ENCODE assay signal across 12 cellular contexts in the genomic region with DNA sequence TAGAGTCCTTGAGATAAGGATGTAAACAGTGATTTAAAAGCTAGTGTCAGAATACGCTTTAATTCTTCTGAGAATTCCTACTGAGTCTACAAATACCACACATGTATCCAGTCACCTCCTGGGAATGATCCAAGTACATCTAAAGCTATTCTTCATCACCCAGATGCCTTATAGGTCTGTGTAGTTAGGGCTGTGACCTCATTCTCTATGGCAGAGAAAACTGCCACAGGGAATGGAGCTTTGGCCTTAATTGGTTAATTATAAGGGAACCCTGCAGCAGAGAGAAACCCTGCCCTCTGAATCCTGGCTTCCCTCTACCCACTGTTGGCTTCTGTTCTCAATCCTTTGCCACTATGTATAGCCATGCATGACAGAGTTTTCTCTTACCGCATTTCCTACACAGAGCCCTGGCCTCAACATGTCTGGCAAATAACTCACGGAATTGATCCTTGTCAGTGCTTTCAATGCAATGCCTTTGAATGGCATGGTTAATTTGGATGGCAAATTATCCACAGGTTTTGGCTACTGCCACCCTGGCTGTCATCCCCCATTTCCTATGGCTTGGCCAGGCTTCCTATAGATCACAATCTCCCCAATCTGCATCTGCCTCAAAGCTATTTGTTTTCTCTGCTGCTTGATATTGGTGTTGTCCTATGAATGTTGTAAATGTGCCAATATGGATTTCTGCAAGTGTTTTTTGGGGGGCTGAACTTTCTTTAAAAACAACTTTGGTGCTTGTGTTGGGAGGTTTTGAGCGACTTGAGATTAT. TPM values are rescaled to one million over a fixed set of nuclear protein-coding genes. Genes with fewer than 3 reads are reported as not detected.
A peak's percentile ranks its signal among the peaks of the same experiment; 100 is the strongest.
DNase-seq lines count a peak whose midpoint lies in the region; ATAC-seq and TF ChIP-seq lines count a peak whose summit lies in the region.
"Had no signal": no experiment of that assay in that cellular context is flagged by ENCODE, and none has a peak within 500 bp of the region (broad histone marks: within the 10 kb centered on the region; RNA-seq: fewer than 3 reads in every experiment).

No MANE protein-coding gene starts in this region.

- no peaks in the 10 kb centered on the region for H3K9me3 Mint-ChIP-seq in stimulated activated naive CD8-positive, alpha-beta T cell treated with anti-CD3 and anti-CD28 coated beads, Interleukin-15, Interleukin-2, amounts not matched to agents 100 ng/mL and 50 ng/mL, for 24 hours
- H3K9me3 Mint-ChIP-seq: activated naive CD8-positive, alpha-beta T cell treated with anti-CD3 and anti-CD28 coated beads, Interleukin-2, amount 10 ng/mL, durations not matched to agents 7 days and 5 days had no signal

- peak overlapping the region; percentile 3 for H3K4me3 Mint-ChIP-seq in stimulated activated naive CD8-positive, alpha-beta T cell treated with anti-CD3 and anti-CD28 coated beads, Interleukin-15, Interleukin-2, amounts not matched to agents 100 ng/mL and 50 ng/mL, for 24 hours
- H3K4me3 Mint-ChIP-seq: activated naive CD8-positive, alpha-beta T cell treated with anti-CD3 and anti-CD28 coated beads, Interleukin-2, amount 10 ng/mL, durations not matched to agents 7 days and 5 days had no signal

- no peaks in the 10 kb centered on the region for H3K79me2 ChIP-seq in Karpas-422 (ENCODE audit: low read length)

- H3K4me1 ChIP-seq in ascending aorta (peaks cover 7 to 34% of the 10 kb centered on the region in 2 donors), colonic mucosa (no peaks in the 10 kb centered on the region), Karpas-422 (ENCODE audit: low read length) (peaks cover 30% of the 10 kb centered on the region)

- no peak for TF ChIP-seq CTCF in ascending aorta (IDR thresholded peaks at IDR 0.05)
- no peak for TF ChIP-seq CTCF in colonic mucosa (IDR thresholded peaks at IDR 0.05)

- H3K27ac ChIP-seq in ascending aorta (peak overlapping the region; percentile 91 to 92), colonic mucosa (no peak overlapping the region), Karpas-422 (ENCODE audit: low read length) (no peak overlapping the region)

- H3K9ac ChIP-seq in colonic mucosa (ENCODE audit: low read depth in 2 of 2, low read length in 2 of 2): no peak overlapping the region
- no peak overlapping the region for H3K9ac ChIP-seq in Karpas-422 (ENCODE audit: low read length)

- peak overlapping the region; percentile 23 for H3K27ac Mint-ChIP-seq in stimulated activated naive CD8-positive, alpha-beta T cell treated with anti-CD3 and anti-CD28 coated beads, Interleukin-15, Interleukin-2, amounts not matched to agents 100 ng/mL and 50 ng/mL, for 24 hours
- H3K27ac Mint-ChIP-seq: activated naive CD8-positive, alpha-beta T cell treated with anti-CD3 and anti-CD28 coated beads, Interleukin-2, amount 10 ng/mL, durations not matched to agents 7 days and 5 days had no signal

- H3K36me3 ChIP-seq in ascending aorta: no peaks in the 10 kb centered on the region
- no peaks in the 10 kb centered on the region for H3K36me3 ChIP-seq in colonic mucosa
- no peaks in the 10 kb centered on the region for H3K36me3 ChIP-seq in Karpas-422 (ENCODE audit: insufficient read depth, low read length)

- intact Hi-C loops in ascending aorta (cut with DNase I) (no loop called here), colonic mucosa (cut with DNase I) (loop anchor here (10.0 kb wide), 1 partner anchor 145 kb away; a partner anchor contains a TSS)

- H4K20me1 ChIP-seq in Karpas-422 (ENCODE audit: insufficient read depth, low read depth, low read length): no peaks in the 10 kb centered on the region

- no peak overlapping the region for H3K4me2 ChIP-seq in Karpas-422 (ENCODE audit: low read depth, low read length, poor library complexity, severe bottlenecking)

- H3K9me2 ChIP-seq in Karpas-422 (replicated peaks; ENCODE audit: insufficient read depth, low read length): no peaks in the 10 kb centered on the region

- H3K4me3 ChIP-seq in ascending aorta (no peak overlapping the region), colonic mucosa (no peak overlapping the region), Karpas-422 (ENCODE audit: low read length) (no peak overlapping the region)

- DNase-seq in stimulated activated naive CD8-positive, alpha-beta T cell treated with anti-CD3 and anti-CD28 coated beads, Interleukin-15, Interleukin-2, amounts not matched to agents 100 U/mL and 50 U/mL, for 24 hours: no peak
- DNase-seq in ascending aorta (ENCODE audit: low spot score in 2 of 2): no peak
- DNase-seq in islet precursor cell: peak; percentile 58
- DNase-seq in COR-L47 (lab: John Stamatoyannopoulos, UW): no peak
- no peak for DNase-seq in colonic mucosa
- no peak for DNase-seq in AG20443 (ENCODE audit: low spot score)
- no peak for DNase-seq in Karpas-422
- DNase-seq: activated naive CD8-positive, alpha-beta T cell treated with anti-CD3 and anti-CD28 coated beads, Interleukin-2, amount 10 ng/mL, durations not matched to agents 7 days and 5 days; kidney; NCI-H1436 treated with DMSO at 0.1 percent for 48 hours; stimulated activated CD4-positive, alpha-beta T cell treated with anti-CD3 and anti-CD28 coated beads, Interleukin-2, amount 100 ng/mL, for 24 hours had no signal

- H3K36me3 Mint-ChIP-seq in stimulated activated naive CD8-positive, alpha-beta T cell treated with anti-CD3 and anti-CD28 coated beads, Interleukin-15, Interleukin-2, amounts not matched to agents 100 ng/mL and 50 ng/mL, for 24 hours (ENCODE audit: low read depth): peaks cover 18% of the 10 kb centered on the region
- H3K36me3 Mint-ChIP-seq: activated naive CD8-positive, alpha-beta T cell treated with anti-CD3 and anti-CD28 coated beads, Interleukin-2, amount 10 ng/mL, durations not matched to agents 7 days and 5 days had no signal

- no peaks in the 10 kb centered on the region for H3K27me3 Mint-ChIP-seq in stimulated activated naive CD8-positive, alpha-beta T cell treated with anti-CD3 and anti-CD28 coated beads, Interleukin-15, Interleukin-2, amounts not matched to agents 100 ng/mL and 50 ng/mL, for 24 hours

- no peaks in the 10 kb centered on the region for H3K27me3 ChIP-seq in ascending aorta
- H3K27me3 ChIP-seq in colonic mucosa: no peaks in the 10 kb centered on the region
- H3K27me3 ChIP-seq in Karpas-422 (ENCODE audit: low read length): no peaks in the 10 kb centered on the region

- peaks cover 85% of the 10 kb centered on the region for H3K4me1 Mint-ChIP-seq in stimulated activated naive CD8-positive, alpha-beta T cell treated with anti-CD3 and anti-CD28 coated beads, Interleukin-15, Interleukin-2, amounts not matched to agents 100 ng/mL and 50 ng/mL, for 24 hours (ENCODE audit: low read depth)

- no peak for ATAC-seq in stimulated activated naive CD8-positive, alpha-beta T cell treated with anti-CD3 and anti-CD28 coated beads, Interleukin-15, Interleukin-2, amounts not matched to agents 100 U/mL and 50 U/mL, for 24 hours

- H3K9me3 ChIP-seq in ascending aorta: no peaks in the 10 kb centered on the region
- H3K9me3 ChIP-seq in colonic mucosa: no peaks in the 10 kb centered on the region
- no peaks in the 10 kb centered on the region for H3K9me3 ChIP-seq in Karpas-422 (ENCODE audit: low read length)

- no peak overlapping the region for H2AFZ ChIP-seq in Karpas-422 (ENCODE audit: low read length)

RNA-seq across cellular contexts. Expression of a gene that starts 2.9 kb away (rescaled TPM):
- total RNA-seq in ascending aorta (48.9 TPM), colonic mucosa (10 to 100 TPM in 1 of 2 donors, 1 to 10 TPM in 1; 4.0 to 13.8 TPM)
- total RNA-seq in Karpas-422 (2014; rRNA removed; shearing (Covaris generic); ENCODE audit: low replicate concordance): 2.0 and 2.8 TPM in 2 replicates

RNA-seq across cellular contexts. Expression of a gene that starts 21.3 kb away (rescaled TPM):
- total RNA-seq in ascending aorta (not detected), colonic mucosa (1 to 10 TPM; 7.3 to 8.8 TPM)
- not detected in 2 replicates for total RNA-seq in Karpas-422 (2014; rRNA removed; shearing (Covaris generic); ENCODE audit: low replicate concordance)
- total RNA-seq: activated naive CD8-positive, alpha-beta T cell treated with anti-CD3 and anti-CD28 coated beads, Interleukin-2, amount 10 ng/mL, durations not matched to agents 7 days and 5 days had no signal

RNA-seq across cellular contexts. Expression of a gene that starts 27.5 kb away (rescaled TPM):
- total RNA-seq in ascending aorta (not detected), colonic mucosa (1 to 10 TPM in 1 of 2 donors, under 1 TPM in 1; 0.25 to 2.2 TPM)
- not detected in 2 replicates for total RNA-seq in Karpas-422 (2014; rRNA removed; shearing (Covaris generic); ENCODE audit: low replicate concordance)

RNA-seq across cellular contexts. Expression of a gene that starts 28.4 kb away (rescaled TPM):
- total RNA-seq in ascending aorta: 288 TPM
- 100 to 1,000 TPM in 1 of 2 donors, 10 to 100 TPM in 1; 10.6 to 166 TPM for total RNA-seq in colonic mucosa
- total RNA-seq in Karpas-422 (2014; rRNA removed; shearing (Covaris generic); ENCODE audit: low replicate concordance): not detected in 2 replicates
- total RNA-seq: activated naive CD8-positive, alpha-beta T cell treated with anti-CD3 and anti-CD28 coated beads, Interleukin-2, amount 10 ng/mL, durations not matched to agents 7 days and 5 days had no signal

Comparison
In these comparisons a context has a peak if more than half of its experiments do, and no peak if none do; other contexts are left out.
1. H3K27ac ChIP-seq: peak in ascending aorta (2 of 2); none in colonic mucosa (single experiment) and Karpas-422 (single experiment).